1 cellular context compared by ENCODE assay signal in the genomic region with DNA sequence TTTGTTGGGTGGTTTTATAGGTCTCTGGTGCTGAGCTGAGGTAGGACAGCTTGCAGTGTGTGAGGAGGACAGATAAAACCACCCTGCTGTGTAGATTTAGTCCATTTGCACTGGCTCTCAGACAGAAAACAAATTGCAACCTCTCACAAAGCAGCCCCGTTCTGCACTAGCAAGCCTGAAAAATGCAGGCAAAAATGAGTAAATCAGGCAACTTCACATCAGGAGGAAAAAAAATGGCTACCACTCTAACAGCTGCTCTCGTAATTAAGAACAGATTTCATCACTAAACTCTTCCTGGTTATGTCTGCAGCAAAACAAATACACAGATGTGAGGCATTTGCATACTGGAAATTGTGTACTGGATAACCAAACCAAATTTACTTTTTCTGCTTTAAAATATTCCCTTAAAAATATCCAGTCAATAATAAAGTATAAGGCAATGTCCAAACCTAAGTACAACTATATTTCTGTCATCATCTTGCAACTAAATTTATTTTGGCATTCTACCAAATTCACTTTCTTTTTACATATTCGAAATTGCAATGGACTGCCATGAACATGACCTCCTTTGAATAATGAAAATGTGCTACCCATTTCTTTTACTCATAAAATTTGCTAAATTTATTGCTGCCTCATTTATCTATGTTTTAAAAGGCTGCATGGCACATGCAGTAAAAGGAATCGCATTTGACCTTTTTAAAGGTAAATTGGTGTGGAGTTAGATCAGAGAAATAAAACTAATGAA.
TF ChIP-seq lines count a peak whose summit lies in the region.

No MANE protein-coding gene starts in this region.

TF ChIP-seq in SK-N-SH treated with all-trans-retinoic acid at 6 μM for 48 hours, 23 proteins besides CTCF, POLR2A, EP300 and RAD21 (continued from another document):
- TF ChIP-seq TSHZ2 (CRISPR knock-in tag; IDR thresholded peaks at IDR 0.05) = peak; percentile 80
- no peak for TF ChIP-seq SNAI2 (CRISPR knock-in tag; IDR thresholded peaks at IDR 0.05)
- TF ChIP-seq ZNF565 (CRISPR knock-in tag; conservative IDR thresholded peaks at IDR 0.05; ENCODE audit: low read depth) = no peak
- TF ChIP-seq RARB (CRISPR knock-in tag; IDR thresholded peaks at IDR 0.05) = no peak
- no peak for TF ChIP-seq ZFP3 (CRISPR knock-in tag; IDR thresholded peaks at IDR 0.05)
TF ChIP-seq in SK-N-SH treated with all-trans-retinoic acid at 6 μM for 48 hours: peak in this region for 4.
